1 cellular context compared by ENCODE assay signal in the genomic region with DNA sequence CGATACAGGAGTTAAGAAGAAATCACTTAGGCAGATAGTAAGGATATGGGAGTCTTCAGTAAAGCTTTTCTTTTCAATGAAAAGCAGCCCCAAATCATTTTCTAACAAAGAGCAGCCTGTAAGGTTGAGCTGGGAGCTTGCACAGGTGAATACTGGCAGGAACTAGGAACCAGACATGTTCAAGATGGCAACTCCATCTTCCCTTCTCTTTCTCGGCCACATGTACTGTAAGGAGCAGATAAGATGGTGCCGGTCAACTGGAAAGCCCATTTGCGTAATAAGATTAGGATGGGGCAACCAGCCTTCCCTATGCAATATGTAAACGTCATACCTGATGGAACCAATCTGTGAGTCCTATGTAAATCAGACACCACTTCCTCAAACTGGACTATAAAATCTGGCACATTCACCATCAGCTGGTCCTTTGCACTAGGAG.
TF ChIP-seq lines count a peak whose summit lies in the region.

No MANE protein-coding gene starts in this region.

TF ChIP-seq in K562, 482 proteins besides CTCF, POLR2A, EP300 and RAD21 (continued from another document and continues in another):
- TF ChIP-seq, protein P1, sequence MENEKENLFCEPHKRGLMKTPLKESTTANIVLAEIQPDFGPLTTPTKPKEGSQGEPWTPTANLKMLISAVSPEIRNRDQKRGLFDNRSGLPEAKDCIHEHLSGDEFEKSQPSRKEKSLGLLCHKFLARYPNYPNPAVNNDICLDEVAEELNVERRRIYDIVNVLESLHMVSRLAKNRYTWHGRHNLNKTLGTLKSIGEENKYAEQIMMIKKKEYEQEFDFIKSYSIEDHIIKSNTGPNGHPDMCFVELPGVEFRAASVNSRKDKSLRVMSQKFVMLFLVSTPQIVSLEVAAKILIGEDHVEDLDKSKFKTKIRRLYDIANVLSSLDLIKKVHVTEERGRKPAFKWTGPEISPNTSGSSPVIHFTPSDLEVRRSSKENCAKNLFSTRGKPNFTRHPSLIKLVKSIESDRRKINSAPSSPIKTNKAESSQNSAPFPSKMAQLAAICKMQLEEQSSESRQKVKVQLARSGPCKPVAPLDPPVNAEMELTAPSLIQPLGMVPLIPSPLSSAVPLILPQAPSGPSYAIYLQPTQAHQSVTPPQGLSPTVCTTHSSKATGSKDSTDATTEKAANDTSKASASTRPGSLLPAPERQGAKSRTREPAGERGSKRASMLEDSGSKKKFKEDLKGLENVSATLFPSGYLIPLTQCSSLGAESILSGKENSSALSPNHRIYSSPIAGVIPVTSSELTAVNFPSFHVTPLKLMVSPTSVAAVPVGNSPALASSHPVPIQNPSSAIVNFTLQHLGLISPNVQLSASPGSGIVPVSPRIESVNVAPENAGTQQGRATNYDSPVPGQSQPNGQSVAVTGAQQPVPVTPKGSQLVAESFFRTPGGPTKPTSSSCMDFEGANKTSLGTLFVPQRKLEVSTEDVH (IDR thresholded peaks at IDR 0.05; ENCODE audit: low read depth, partially characterized antibody): no peak
- TF ChIP-seq ZNF717 (CRISPR knock-in tag; IDR thresholded peaks at IDR 0.05) (no peak), MCM3 (IDR thresholded peaks at IDR 0.05) (no peak), MXI1 (IDR thresholded peaks at IDR 0.05; ENCODE audit: low read depth, low read length) (no peak), HIVEP1 (CRISPR knock-in tag; IDR thresholded peaks at IDR 0.05) (no peak), ZNF133 (CRISPR knock-in tag; IDR thresholded peaks at IDR 0.05) (no peak), PHTF2 (CRISPR knock-in tag; IDR thresholded peaks at IDR 0.05) (no peak), ATF7 (IDR thresholded peaks at IDR 0.05) (peak; percentile 57; the same call in 1 of the 2 replicates), HEY1 (CRISPR knock-in tag; IDR thresholded peaks at IDR 0.05; ENCODE audit: borderline replicate concordance) (no peak), LARP7 (IDR thresholded peaks at IDR 0.05) (no peak), STAT5A (IDR thresholded peaks at IDR 0.05; ENCODE audit: borderline replicate concordance, low read length) (no peak), ZNF707 (CRISPR knock-in tag; conservative IDR thresholded peaks at IDR 0.05) (no peak), POLR2B (IDR thresholded peaks at IDR 0.05; ENCODE audit: low read depth, partially characterized antibody) (no peak), YBX1 (IDR thresholded peaks at IDR 0.05) (no peak), SNIP1 (IDR thresholded peaks at IDR 0.05; ENCODE audit: low read depth) (no peak), ZFX (CRISPR knock-in tag; IDR thresholded peaks at IDR 0.05) (no peak), RB1 (IDR thresholded peaks at IDR 0.05; ENCODE audit: low read depth) (no peak), NCOA6 (IDR thresholded peaks at IDR 0.05) (no peak), ZC3H11A (IDR thresholded peaks at IDR 0.05; ENCODE audit: low read depth, low read length) (no peak), IFI16 (CRISPR knock-in tag; IDR thresholded peaks at IDR 0.05) (no peak), CBFA2T3 (IDR thresholded peaks at IDR 0.05) (peak; percentile 63), ZNF785 (CRISPR knock-in tag; IDR thresholded peaks at IDR 0.05) (no peak), WHSC1 (IDR thresholded peaks at IDR 0.05; ENCODE audit: low read length) (no peak), MYC (IDR thresholded peaks at IDR 0.05; ENCODE audit: low read depth, low read length) (peak; percentile 88), MYC (CRISPR knock-in tag; IDR thresholded peaks at IDR 0.05; ENCODE audit: borderline replicate concordance, low read depth) (no peak), CHCHD3 (CRISPR knock-in tag; IDR thresholded peaks at IDR 0.05) (no peak), ZBTB8A (IDR thresholded peaks at IDR 0.05; ENCODE audit: partially characterized antibody) (no peak), SRSF7 (optimal IDR thresholded peaks at IDR 0.05; ENCODE audit: low read depth, low read length) (no peak), BRD9 (IDR thresholded peaks at IDR 0.05; ENCODE audit: low read depth, partially characterized antibody) (no peak), MYBL2 (IDR thresholded peaks at IDR 0.05; ENCODE audit: low read depth) (no peak), MYBL2 (CRISPR knock-in tag; IDR thresholded peaks at IDR 0.05; ENCODE audit: borderline replicate concordance) (no peak), FOSL1 (tag; conservative IDR thresholded peaks at IDR 0.05) (0 out of 2 replicates have a peak, but pooled peaks have one; percentile 19), ZNF766 (CRISPR knock-in tag; conservative IDR thresholded peaks at IDR 0.05) (peak; percentile 83), ZNF384 (IDR thresholded peaks at IDR 0.05; ENCODE audit: low read depth, low read length) (no peak), GTF2A2 (tag; IDR thresholded peaks at IDR 0.05) (no peak), NR4A1 (CRISPR knock-in tag; IDR thresholded peaks at IDR 0.05) (no peak), NR4A1 (tag; IDR thresholded peaks at IDR 0.05) (0 out of 2 replicates have a peak, but pooled peaks have one; percentile 54), TFAM (CRISPR knock-in tag; conservative IDR thresholded peaks at IDR 0.05) (no peak), ZNF699 (CRISPR knock-in tag; IDR thresholded peaks at IDR 0.05; ENCODE audit: insufficient replicate concordance) (no peak), HNRNPL (IDR thresholded peaks at IDR 0.05; ENCODE audit: low read depth, low read length) (no peak), PHB2 (IDR thresholded peaks at IDR 0.05; ENCODE audit: low read depth) (no peak), SMARCC2 (IDR thresholded peaks at IDR 0.05; ENCODE audit: low read depth) (no peak), ZNF217 (CRISPR knock-in tag; IDR thresholded peaks at IDR 0.05) (no peak), ZBTB7A (IDR thresholded peaks at IDR 0.05; ENCODE audit: borderline replicate concordance, control insufficient read depth, low read depth, low read length) (no peak), ZNF75A (CRISPR knock-in tag; IDR thresholded peaks at IDR 0.05) (no peak), XRCC3 (IDR thresholded peaks at IDR 0.05) (no peak), SRF (CRISPR knock-in tag; IDR thresholded peaks at IDR 0.05) (no peak), KLF16 (IDR thresholded peaks at IDR 0.05) (no peak), XRCC5 (IDR thresholded peaks at IDR 0.05; ENCODE audit: low read depth, low read length) (no peak), FOXA3 (CRISPR knock-in tag; conservative IDR thresholded peaks at IDR 0.05 in 1 of 2, IDR thresholded peaks at IDR 0.05 in 1 of 2) (no peak), MAFK (IDR thresholded peaks at IDR 0.05; ENCODE audit: low read length) (no peak), SAFB (IDR thresholded peaks at IDR 0.05; ENCODE audit: borderline replicate concordance, low read depth, low read length) (no peak)
- TF ChIP-seq, protein P2, sequence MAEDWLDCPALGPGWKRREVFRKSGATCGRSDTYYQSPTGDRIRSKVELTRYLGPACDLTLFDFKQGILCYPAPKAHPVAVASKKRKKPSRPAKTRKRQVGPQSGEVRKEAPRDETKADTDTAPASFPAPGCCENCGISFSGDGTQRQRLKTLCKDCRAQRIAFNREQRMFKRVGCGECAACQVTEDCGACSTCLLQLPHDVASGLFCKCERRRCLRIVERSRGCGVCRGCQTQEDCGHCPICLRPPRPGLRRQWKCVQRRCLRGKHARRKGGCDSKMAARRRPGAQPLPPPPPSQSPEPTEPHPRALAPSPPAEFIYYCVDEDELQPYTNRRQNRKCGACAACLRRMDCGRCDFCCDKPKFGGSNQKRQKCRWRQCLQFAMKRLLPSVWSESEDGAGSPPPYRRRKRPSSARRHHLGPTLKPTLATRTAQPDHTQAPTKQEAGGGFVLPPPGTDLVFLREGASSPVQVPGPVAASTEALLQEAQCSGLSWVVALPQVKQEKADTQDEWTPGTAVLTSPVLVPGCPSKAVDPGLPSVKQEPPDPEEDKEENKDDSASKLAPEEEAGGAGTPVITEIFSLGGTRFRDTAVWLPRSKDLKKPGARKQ (CRISPR knock-in tag; IDR thresholded peaks at IDR 0.05): no peak
- TF ChIP-seq, protein P3, sequence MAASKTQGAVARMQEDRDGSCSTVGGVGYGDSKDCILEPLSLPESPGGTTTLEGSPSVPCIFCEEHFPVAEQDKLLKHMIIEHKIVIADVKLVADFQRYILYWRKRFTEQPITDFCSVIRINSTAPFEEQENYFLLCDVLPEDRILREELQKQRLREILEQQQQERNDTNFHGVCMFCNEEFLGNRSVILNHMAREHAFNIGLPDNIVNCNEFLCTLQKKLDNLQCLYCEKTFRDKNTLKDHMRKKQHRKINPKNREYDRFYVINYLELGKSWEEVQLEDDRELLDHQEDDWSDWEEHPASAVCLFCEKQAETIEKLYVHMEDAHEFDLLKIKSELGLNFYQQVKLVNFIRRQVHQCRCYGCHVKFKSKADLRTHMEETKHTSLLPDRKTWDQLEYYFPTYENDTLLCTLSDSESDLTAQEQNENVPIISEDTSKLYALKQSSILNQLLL (CRISPR knock-in tag; IDR thresholded peaks at IDR 0.05; ENCODE audit: borderline replicate concordance): no peak
- TF ChIP-seq, protein P4, sequence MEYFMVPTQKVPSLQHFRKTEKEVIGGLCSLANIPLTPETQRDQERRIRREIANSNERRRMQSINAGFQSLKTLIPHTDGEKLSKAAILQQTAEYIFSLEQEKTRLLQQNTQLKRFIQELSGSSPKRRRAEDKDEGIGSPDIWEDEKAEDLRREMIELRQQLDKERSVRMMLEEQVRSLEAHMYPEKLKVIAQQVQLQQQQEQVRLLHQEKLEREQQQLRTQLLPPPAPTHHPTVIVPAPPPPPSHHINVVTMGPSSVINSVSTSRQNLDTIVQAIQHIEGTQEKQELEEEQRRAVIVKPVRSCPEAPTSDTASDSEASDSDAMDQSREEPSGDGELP (CRISPR knock-in tag; IDR thresholded peaks at IDR 0.05; ENCODE audit: borderline replicate concordance): no peak
- TF ChIP-seq, protein P5, sequence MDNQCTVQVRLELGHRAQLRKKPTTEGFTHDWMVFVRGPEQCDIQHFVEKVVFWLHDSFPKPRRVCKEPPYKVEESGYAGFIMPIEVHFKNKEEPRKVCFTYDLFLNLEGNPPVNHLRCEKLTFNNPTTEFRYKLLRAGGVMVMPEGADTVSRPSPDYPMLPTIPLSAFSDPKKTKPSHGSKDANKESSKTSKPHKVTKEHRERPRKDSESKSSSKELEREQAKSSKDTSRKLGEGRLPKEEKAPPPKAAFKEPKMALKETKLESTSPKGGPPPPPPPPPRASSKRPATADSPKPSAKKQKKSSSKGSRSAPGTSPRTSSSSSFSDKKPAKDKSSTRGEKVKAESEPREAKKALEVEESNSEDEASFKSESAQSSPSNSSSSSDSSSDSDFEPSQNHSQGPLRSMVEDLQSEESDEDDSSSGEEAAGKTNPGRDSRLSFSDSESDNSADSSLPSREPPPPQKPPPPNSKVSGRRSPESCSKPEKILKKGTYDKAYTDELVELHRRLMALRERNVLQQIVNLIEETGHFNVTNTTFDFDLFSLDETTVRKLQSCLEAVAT (IDR thresholded peaks at IDR 0.05): no peak
- TF ChIP-seq, protein P6, sequence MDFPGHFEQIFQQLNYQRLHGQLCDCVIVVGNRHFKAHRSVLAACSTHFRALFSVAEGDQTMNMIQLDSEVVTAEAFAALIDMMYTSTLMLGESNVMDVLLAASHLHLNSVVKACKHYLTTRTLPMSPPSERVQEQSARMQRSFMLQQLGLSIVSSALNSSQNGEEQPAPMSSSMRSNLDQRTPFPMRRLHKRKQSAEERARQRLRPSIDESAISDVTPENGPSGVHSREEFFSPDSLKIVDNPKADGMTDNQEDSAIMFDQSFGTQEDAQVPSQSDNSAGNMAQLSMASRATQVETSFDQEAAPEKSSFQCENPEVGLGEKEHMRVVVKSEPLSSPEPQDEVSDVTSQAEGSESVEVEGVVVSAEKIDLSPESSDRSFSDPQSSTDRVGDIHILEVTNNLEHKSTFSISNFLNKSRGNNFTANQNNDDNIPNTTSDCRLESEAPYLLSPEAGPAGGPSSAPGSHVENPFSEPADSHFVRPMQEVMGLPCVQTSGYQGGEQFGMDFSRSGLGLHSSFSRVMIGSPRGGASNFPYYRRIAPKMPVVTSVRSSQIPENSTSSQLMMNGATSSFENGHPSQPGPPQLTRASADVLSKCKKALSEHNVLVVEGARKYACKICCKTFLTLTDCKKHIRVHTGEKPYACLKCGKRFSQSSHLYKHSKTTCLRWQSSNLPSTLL (IDR thresholded peaks at IDR 0.05): no peak
- TF ChIP-seq, protein P7, sequence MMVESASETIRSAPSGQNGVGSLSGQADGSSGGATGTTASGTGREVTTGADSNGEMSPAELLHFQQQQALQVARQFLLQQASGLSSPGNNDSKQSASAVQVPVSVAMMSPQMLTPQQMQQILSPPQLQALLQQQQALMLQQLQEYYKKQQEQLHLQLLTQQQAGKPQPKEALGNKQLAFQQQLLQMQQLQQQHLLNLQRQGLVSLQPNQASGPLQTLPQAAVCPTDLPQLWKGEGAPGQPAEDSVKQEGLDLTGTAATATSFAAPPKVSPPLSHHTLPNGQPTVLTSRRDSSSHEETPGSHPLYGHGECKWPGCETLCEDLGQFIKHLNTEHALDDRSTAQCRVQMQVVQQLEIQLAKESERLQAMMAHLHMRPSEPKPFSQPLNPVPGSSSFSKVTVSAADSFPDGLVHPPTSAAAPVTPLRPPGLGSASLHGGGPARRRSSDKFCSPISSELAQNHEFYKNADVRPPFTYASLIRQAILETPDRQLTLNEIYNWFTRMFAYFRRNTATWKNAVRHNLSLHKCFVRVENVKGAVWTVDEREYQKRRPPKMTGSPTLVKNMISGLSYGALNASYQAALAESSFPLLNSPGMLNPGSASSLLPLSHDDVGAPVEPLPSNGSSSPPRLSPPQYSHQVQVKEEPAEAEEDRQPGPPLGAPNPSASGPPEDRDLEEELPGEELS (CRISPR knock-in tag; IDR thresholded peaks at IDR 0.05; ENCODE audit: borderline replicate concordance): no peak
- TF ChIP-seq, protein P8, sequence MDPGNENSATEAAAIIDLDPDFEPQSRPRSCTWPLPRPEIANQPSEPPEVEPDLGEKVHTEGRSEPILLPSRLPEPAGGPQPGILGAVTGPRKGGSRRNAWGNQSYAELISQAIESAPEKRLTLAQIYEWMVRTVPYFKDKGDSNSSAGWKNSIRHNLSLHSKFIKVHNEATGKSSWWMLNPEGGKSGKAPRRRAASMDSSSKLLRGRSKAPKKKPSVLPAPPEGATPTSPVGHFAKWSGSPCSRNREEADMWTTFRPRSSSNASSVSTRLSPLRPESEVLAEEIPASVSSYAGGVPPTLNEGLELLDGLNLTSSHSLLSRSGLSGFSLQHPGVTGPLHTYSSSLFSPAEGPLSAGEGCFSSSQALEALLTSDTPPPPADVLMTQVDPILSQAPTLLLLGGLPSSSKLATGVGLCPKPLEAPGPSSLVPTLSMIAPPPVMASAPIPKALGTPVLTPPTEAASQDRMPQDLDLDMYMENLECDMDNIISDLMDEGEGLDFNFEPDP (CRISPR knock-in tag; IDR thresholded peaks at IDR 0.05): no peak
- TF ChIP-seq, protein P9, sequence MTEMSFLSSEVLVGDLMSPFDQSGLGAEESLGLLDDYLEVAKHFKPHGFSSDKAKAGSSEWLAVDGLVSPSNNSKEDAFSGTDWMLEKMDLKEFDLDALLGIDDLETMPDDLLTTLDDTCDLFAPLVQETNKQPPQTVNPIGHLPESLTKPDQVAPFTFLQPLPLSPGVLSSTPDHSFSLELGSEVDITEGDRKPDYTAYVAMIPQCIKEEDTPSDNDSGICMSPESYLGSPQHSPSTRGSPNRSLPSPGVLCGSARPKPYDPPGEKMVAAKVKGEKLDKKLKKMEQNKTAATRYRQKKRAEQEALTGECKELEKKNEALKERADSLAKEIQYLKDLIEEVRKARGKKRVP (CRISPR knock-in tag; IDR thresholded peaks at IDR 0.05): 0 out of 2 replicates have a peak, but pooled peaks have one; percentile 47
